ENCODE assay signal across 22 cellular contexts in genomic region chrX:114472788-114473187, GRCh38.
"Had no signal": no experiment of that assay in that cellular context is flagged by ENCODE, and none has a peak within 500 bp of the region (broad histone marks: within the 10 kb centered on the region; RNA-seq: fewer than 3 reads in every experiment).

No MANE protein-coding gene starts in this region.

- H3K36me3 ChIP-seq: colonic mucosa, heart left ventricle, left ventricle myocardium inferior, lower lobe of right lung, neural progenitor cell, ovary, right atrium auricular region, sigmoid colon had no signal

- H3K27me3 Mint-ChIP-seq: memory B cell had no signal

- H3K36me3 Mint-ChIP-seq: immature natural killer cell, memory B cell, neural progenitor cell had no signal

- H3K4me3 ChIP-seq: colonic mucosa, heart left ventricle, left ventricle myocardium inferior, lower lobe of right lung, neural progenitor cell, ovary, right atrium auricular region, sigmoid colon, skin epidermis had no signal

- DNase-seq: colonic mucosa; dermis blood vessel endothelial cell; heart left ventricle; hippocampal formation; immature natural killer cell; left cardiac atrium; left ventricle myocardium inferior; lower lobe of right lung; midbrain; nucleus accumbens; ovary; sigmoid colon; stimulated activated CD4-positive, alpha-beta T cell treated with anti-CD3 and anti-CD28 coated beads, Interleukin-2, amount 100 ng/mL, for 24 hours; stimulated activated naive CD4-positive, alpha-beta T cell; trophoblast cell had no signal

- H3K4me3 Mint-ChIP-seq: immature natural killer cell; memory B cell; natural killer cell treated with Interleukin-12 subunit alpha and Interleukin-12 subunit beta and Interleukin-15 and Interleukin-18, amount 100 ng/mL, for 72 hours; neural progenitor cell had no signal

- H3K27ac ChIP-seq: colonic mucosa, heart left ventricle, left ventricle myocardium inferior, lower lobe of right lung, neural progenitor cell, ovary, right atrium auricular region, sigmoid colon, skin epidermis had no signal

- H2AFZ ChIP-seq: neural progenitor cell had no signal

- H3K9me3 ChIP-seq: colonic mucosa, heart left ventricle, left ventricle myocardium inferior, lower lobe of right lung, ovary, right atrium auricular region, sigmoid colon had no signal

- H3K9me3 Mint-ChIP-seq: memory B cell, neural progenitor cell had no signal

- H3K27ac Mint-ChIP-seq: immature natural killer cell; memory B cell; natural killer cell treated with Interleukin-12 subunit alpha and Interleukin-12 subunit beta and Interleukin-15 and Interleukin-18, amount 100 ng/mL, for 72 hours; neural progenitor cell had no signal

- H3K4me2 ChIP-seq: neural progenitor cell had no signal

- H3K4me1 Mint-ChIP-seq: immature natural killer cell, memory B cell, neural progenitor cell had no signal

- FAIRE-seq: frontal cortex, keratinocyte had no signal

- H3K27me3 ChIP-seq: colonic mucosa, heart left ventricle, ovary, right atrium auricular region, sigmoid colon had no signal

- H3K4me1 ChIP-seq: colonic mucosa, heart left ventricle, left ventricle myocardium inferior, lower lobe of right lung, neural progenitor cell, right atrium auricular region, sigmoid colon had no signal

- H3K9ac ChIP-seq: neural progenitor cell had no signal
